Comparison of ENCODE assay signal across 23 cellular contexts in the genomic region with DNA sequence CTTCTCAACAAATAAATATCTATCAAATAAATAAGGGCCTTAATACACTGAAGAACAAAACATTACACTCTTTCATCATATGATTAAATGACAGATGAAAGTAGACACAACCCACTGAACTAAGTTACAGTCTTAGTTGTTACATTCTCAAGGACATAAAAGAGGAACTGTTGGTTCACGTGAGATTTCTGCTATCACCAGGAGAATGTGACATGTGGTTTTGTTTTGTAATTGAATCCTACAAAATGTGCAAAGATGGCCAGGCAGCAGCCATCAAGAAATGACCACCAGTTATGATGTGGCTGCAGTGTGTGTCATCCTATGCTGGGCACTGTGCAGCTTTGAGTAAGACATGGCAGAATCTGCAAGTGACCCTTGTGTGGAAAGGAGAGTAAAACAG.
"Had no signal": no experiment of that assay in that cellular context is flagged by ENCODE, and none has a peak within 500 bp of the region (broad histone marks: within the 10 kb centered on the region; RNA-seq: fewer than 3 reads in every experiment).

No MANE protein-coding gene starts in this region.

- H3K4me3 ChIP-seq: heart right ventricle, mucosa of descending colon, psoas muscle, spleen, tibial artery, upper lobe of left lung, uterus had no signal

- ATAC-seq: esophagus mucosa; heart right ventricle; left lobe of liver; mucosa of descending colon; naive thymus-derived CD8-positive, alpha-beta T cell; psoas muscle; sciatic nerve; stimulated activated memory B cell treated with anti-CD40 and anti-IgM and Interleukin-4, amounts not matched to agents 10 μg/mL and 1 μg/mL and 100 μg/mL, for 72 hours had no signal

- H3K4me1 ChIP-seq: heart right ventricle, psoas muscle, spleen, upper lobe of left lung, uterus had no signal

- H3K9me3 ChIP-seq: mucosa of descending colon, neutrophil, psoas muscle, tibial artery, upper lobe of left lung, uterus had no signal

- H3K27ac ChIP-seq: heart right ventricle, neutrophil, psoas muscle, spleen, tibial artery, upper lobe of left lung, uterus had no signal

- FAIRE-seq: endometrium, frontal cortex, islet of Langerhans had no signal

- DNase-seq: effector memory CD4-positive, alpha-beta T cell; heart right ventricle; hypothalamus; kidney glomerular epithelial cell; mucosa of descending colon; naive thymus-derived CD8-positive, alpha-beta T cell; psoas muscle; retina; spleen; stimulated activated CD4-positive, alpha-beta T cell treated with anti-CD3 and anti-CD28 coated beads, Interleukin-15, amount 100 ng/mL, for 24 hours; stimulated activated CD4-positive, alpha-beta T cell treated with anti-CD3 and anti-CD28 coated beads, Interleukin-1b, Interleukin-23, amount 100 ng/mL, for 48 hours; stimulated activated CD4-positive, alpha-beta T cell treated with anti-CD3 and anti-CD28 coated beads, Interleukin-4, amount 100 ng/mL, for 24 hours; tibial artery; upper lobe of left lung; uterus had no signal

- H3K27me3 ChIP-seq: heart right ventricle, neutrophil, spleen, tibial artery, upper lobe of left lung, uterus had no signal

- H3K36me3 ChIP-seq: heart right ventricle, neutrophil, spleen, tibial artery, upper lobe of left lung, uterus had no signal
